Comparison of ENCODE assay signal across 28 cellular contexts in the genomic region with DNA sequence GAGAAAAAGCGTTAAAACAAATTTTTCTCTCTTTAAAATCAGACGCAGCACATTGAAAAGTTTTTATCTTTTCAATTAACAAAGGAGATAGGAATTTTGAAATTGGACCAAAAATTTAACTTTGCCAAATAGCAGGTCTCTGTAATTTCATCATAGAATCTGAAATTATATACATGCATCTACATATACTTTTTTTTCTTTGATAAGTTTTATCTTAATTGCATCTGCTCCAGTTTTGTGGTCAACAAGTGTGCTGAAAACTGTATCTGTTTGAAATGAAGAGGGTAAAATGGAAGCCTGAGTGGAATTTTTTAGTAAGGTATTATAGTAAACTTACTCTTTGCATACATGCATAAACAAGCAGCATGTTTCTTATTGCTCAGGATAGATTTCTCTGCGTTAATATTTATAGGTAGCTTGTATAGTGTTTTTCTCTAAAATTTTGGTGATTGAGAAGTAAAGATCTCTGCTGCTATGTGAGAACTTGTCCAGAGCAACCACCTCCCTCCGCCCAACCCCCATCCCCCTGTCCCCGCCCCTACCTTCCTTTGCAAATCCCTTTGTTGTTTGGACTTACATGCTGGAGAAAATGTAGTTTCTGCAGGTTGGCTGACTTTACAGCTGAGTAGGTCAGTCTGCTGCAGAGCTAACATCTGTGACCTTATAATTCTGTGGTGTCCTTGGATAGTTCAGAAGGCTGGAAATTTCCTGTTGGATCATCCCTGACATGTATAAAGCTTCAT.
A peak's percentile ranks its signal among the peaks of the same experiment; 100 is the strongest.
DNase-seq lines count a peak whose midpoint lies in the region; ATAC-seq, FAIRE-seq and TF ChIP-seq lines count a peak whose summit lies in the region.
"Had no signal": no experiment of that assay in that cellular context is flagged by ENCODE, and none has a peak within 500 bp of the region (broad histone marks: within the 10 kb centered on the region; RNA-seq: fewer than 3 reads in every experiment).

No MANE protein-coding gene starts in this region.

- H2BK120ac ChIP-seq in mesendoderm (ENCODE audit: low read depth, low read length) = no peak overlapping the region

- ATAC-seq in psoas muscle = no peak
- ATAC-seq in HG02571 (IDR thresholded peaks at IDR 0.05; ENCODE audit: unreplicated experiment) = no peak
- ATAC-seq: A549; GM12878; left ventricle myocardium superior; naive thymus-derived CD4-positive, alpha-beta T cell had no signal

- peaks cover 6% of the 10 kb centered on the region for H3K4me1 Mint-ChIP-seq in endothelial cell (ENCODE audit: unreplicated experiment)
- H3K4me1 Mint-ChIP-seq: activated naive CD8-positive, alpha-beta T cell treated with anti-CD3 and anti-CD28 coated beads, Interleukin-2, amount 10 ng/mL, durations not matched to agents 7 days and 5 days had no signal

- no peak overlapping the region for H2AK5ac ChIP-seq in mesendoderm (ENCODE audit: low read length)

- no peak overlapping the region for H3K23ac ChIP-seq in mesendoderm (ENCODE audit: low read length)

- DNase-seq in GM12892 (ENCODE audit: insufficient read length) = no peak
- DNase-seq in NT2/D1 (ENCODE audit: low read depth, low spot score) = peak; percentile 35
- peak; percentile 35 for DNase-seq in endothelial cell (ENCODE audit: low spot score)
- DNase-seq in mesendoderm = peak; percentile 74
- DNase-seq in psoas muscle = no peak
- DNase-seq in activated T-cell treated with anti-CD3 and anti-CD28 coated beads, Interleukin-2, amount 50 U/mL, for 48 hours = no peak
- DNase-seq in NOMO-1 (lab: John Stamatoyannopoulos, UW; ENCODE audit: unreplicated experiment in 2 of 2) = no peak
- DNase-seq: activated CD4-positive, alpha-beta memory T cell treated with anti-CD3 and anti-CD28 coated beads for 36 hours; activated CD8-positive, alpha-beta memory T cell treated with anti-CD3 and anti-CD28 coated beads, Interleukin-2, amount 50 U/mL, for 48 hours; activated effector memory CD4-positive, alpha-beta T cell treated with anti-CD3 and anti-CD28 coated beads, Interleukin-2, amount 50 U/mL, for 16 hours; activated naive CD8-positive, alpha-beta T cell treated with anti-CD3 and anti-CD28 coated beads, Interleukin-2, amount 10 ng/mL, durations not matched to agents 7 days and 5 days; AML-193; CD4-positive, alpha-beta T cell; cerebellar nuclear complex; effector CD4-positive, alpha-beta T cell; left ventricle myocardium superior; midbrain; naive thymus-derived CD4-positive, alpha-beta T cell; NCI-H1092 treated with DMSO at 0.1 percent for 48 hours; NCI-H187; SJCRH30; stimulated activated CD4-positive, alpha-beta T cell treated with anti-CD3 and anti-CD28 coated beads, Interleukin-2, amount 100 ng/mL, for 24 hours; T-helper 1 cell had no signal

- no peak overlapping the region for H3K18ac ChIP-seq in mesendoderm (ENCODE audit: low read length)

- no peak overlapping the region for H3K56ac ChIP-seq in mesendoderm (ENCODE audit: low read length)

- no peak overlapping the region for H3K27ac Mint-ChIP-seq in endothelial cell (ENCODE audit: unreplicated experiment)
- H3K27ac Mint-ChIP-seq: activated CD4-positive, alpha-beta memory T cell treated with anti-CD3 and anti-CD28 coated beads for 36 hours; activated naive CD8-positive, alpha-beta T cell treated with anti-CD3 and anti-CD28 coated beads, Interleukin-2, amount 10 ng/mL, durations not matched to agents 7 days and 5 days; CD4-positive, alpha-beta T cell had no signal

- no peak for TF ChIP-seq POLR2A in GM12892 (IDR thresholded peaks at IDR 0.05; ENCODE audit: low read depth, low read length)

- no peak overlapping the region for H3K4ac ChIP-seq in mesendoderm (ENCODE audit: low read depth, low read length)

- no peaks in the 10 kb centered on the region for H3K79me2 ChIP-seq in mesendoderm (ENCODE audit: control insufficient read depth, insufficient read depth, low read length)

- TF ChIP-seq CTCF in endothelial cell (IDR thresholded peaks at IDR 0.05; ENCODE audit: unreplicated experiment) (no peak), psoas muscle (IDR thresholded peaks at IDR 0.05) (no peak)

- no peaks in the 10 kb centered on the region for H3K9me3 Mint-ChIP-seq in endothelial cell (ENCODE audit: unreplicated experiment)
- H3K9me3 Mint-ChIP-seq: activated CD4-positive, alpha-beta memory T cell treated with anti-CD3 and anti-CD28 coated beads for 36 hours; activated naive CD8-positive, alpha-beta T cell treated with anti-CD3 and anti-CD28 coated beads, Interleukin-2, amount 10 ng/mL, durations not matched to agents 7 days and 5 days; CD4-positive, alpha-beta T cell had no signal

- H3K4me3 Mint-ChIP-seq in endothelial cell (ENCODE audit: unreplicated experiment) = no peak overlapping the region
- H3K4me3 Mint-ChIP-seq: activated CD4-positive, alpha-beta memory T cell treated with anti-CD3 and anti-CD28 coated beads for 36 hours; activated naive CD8-positive, alpha-beta T cell treated with anti-CD3 and anti-CD28 coated beads, Interleukin-2, amount 10 ng/mL, durations not matched to agents 7 days and 5 days; CD4-positive, alpha-beta T cell; naive thymus-derived CD4-positive, alpha-beta T cell had no signal

- no peaks in the 10 kb centered on the region for H3K27me3 Mint-ChIP-seq in endothelial cell (ENCODE audit: unreplicated experiment)
- H3K27me3 Mint-ChIP-seq: activated CD4-positive, alpha-beta memory T cell treated with anti-CD3 and anti-CD28 coated beads for 36 hours; activated naive CD8-positive, alpha-beta T cell treated with anti-CD3 and anti-CD28 coated beads, Interleukin-2, amount 10 ng/mL, durations not matched to agents 7 days and 5 days; CD4-positive, alpha-beta T cell; naive thymus-derived CD4-positive, alpha-beta T cell had no signal

- WGBS in mesendoderm (ENCODE audit: extremely low coverage, insufficient coverage, low lambda C conversion rate) = 100% methylated on average over 1 of the region's 5 CpGs
- WGBS in psoas muscle, 3 donors = 81 to 85% (median 85%) methylated on average over 5 of the region's 5 CpGs

- no peak overlapping the region for H2BK15ac ChIP-seq in mesendoderm (replicated peaks; ENCODE audit: low read depth)

- H3K4me2 ChIP-seq in mesendoderm (ENCODE audit: low read length) = no peak overlapping the region
- H3K4me2 ChIP-seq: A549, smooth muscle cell had no signal

- H3K79me1 ChIP-seq in mesendoderm (ENCODE audit: low read length) = no peaks in the 10 kb centered on the region

- H4K5ac ChIP-seq in mesendoderm (ENCODE audit: low read length) = no peak overlapping the region

- H3K27me3 ChIP-seq in NT2/D1 (ENCODE audit: insufficient read depth, insufficient read length) (no peaks in the 10 kb centered on the region), mesendoderm (ENCODE audit: insufficient read depth, low read length, poor library complexity) (no peaks in the 10 kb centered on the region), psoas muscle (ENCODE audit: insufficient read depth in 3 of 3, low read length in 2 of 3) (no peaks in the 10 kb centered on the region)
- H3K27me3 ChIP-seq: SJCRH30, tibial nerve had no signal

- H3K9me3 ChIP-seq in NT2/D1 (ENCODE audit: insufficient read depth, low read length) (no peaks in the 10 kb centered on the region), psoas muscle (no peaks in the 10 kb centered on the region)
- H3K9me3 ChIP-seq: A549, SJCRH30, tibial nerve had no signal

- H3K36me3 ChIP-seq in NT2/D1 (ENCODE audit: insufficient read depth, insufficient read length, low read length) (peaks cover 14% of the 10 kb centered on the region), mesendoderm (ENCODE audit: control insufficient read depth, insufficient read depth, low read length) (no peaks in the 10 kb centered on the region), psoas muscle (ENCODE audit: insufficient read depth in 1 of 2, low read depth in 1 of 2) (no peaks in the 10 kb centered on the region)

- peaks cover 6% of the 10 kb centered on the region for H3K36me3 Mint-ChIP-seq in endothelial cell (ENCODE audit: low read depth, unreplicated experiment)

- H3K9ac ChIP-seq in NT2/D1 (ENCODE audit: insufficient read length, low read depth) = no peak overlapping the region
- no peak overlapping the region for H3K9ac ChIP-seq in mesendoderm (ENCODE audit: low read length)

- FAIRE-seq in GM12892 (lab: Jason Lieb, UNC) = peak; percentile 27
- FAIRE-seq: A549, GM12878 had no signal

- H4K8ac ChIP-seq in mesendoderm (ENCODE audit: low read depth, low read length) = no peak overlapping the region

- no peak overlapping the region for H3K4me3 ChIP-seq in NT2/D1 (ENCODE audit: insufficient read length, low read depth)
- no peak overlapping the region for H3K4me3 ChIP-seq in mesendoderm (ENCODE audit: low read length)
- H3K4me3 ChIP-seq in psoas muscle = no peak overlapping the region
- H3K4me3 ChIP-seq: A549, GM12878, SJCRH30, smooth muscle cell, tibial nerve had no signal

- H3K4me1 ChIP-seq in NT2/D1 (ENCODE audit: insufficient read depth, insufficient read length) (no peaks in the 10 kb centered on the region), mesendoderm (ENCODE audit: control insufficient read depth, low read depth, low read length) (peaks cover 2% of the 10 kb centered on the region), psoas muscle (no peaks in the 10 kb centered on the region)
- H3K4me1 ChIP-seq: A549, SJCRH30 had no signal

- intact Hi-C loops in psoas muscle (cut with DNase I) = no loop called here

- H3K27ac ChIP-seq in mesendoderm (ENCODE audit: low read depth, low read length) = no peak overlapping the region
- H3K27ac ChIP-seq in psoas muscle = no peak overlapping the region
- H3K27ac ChIP-seq: A549, SJCRH30, tibial nerve had no signal

- no peak overlapping the region for H2BK5ac ChIP-seq in mesendoderm (ENCODE audit: low read length)

Comparison
In these comparisons a context has a peak if more than half of its experiments do, and no peak if none do; other contexts are left out.
1. DNase-seq: peak in NT2/D1 (single experiment), endothelial cell (single experiment) and mesendoderm (single experiment); none in GM12892 (single experiment), psoas muscle (0 of 2), activated T-cell treated with anti-CD3 and anti-CD28 coated beads, Interleukin-2, amount 50 U/mL, for 48 hours (0 of 2) and NOMO-1 (0 of 2).